9 cellular contexts compared by ENCODE assay signal in genomic region chr3:21662403-21662802, GRCh38.
"Had no signal": no experiment of that assay in that cellular context is flagged by ENCODE, and none has a peak within 500 bp of the region (broad histone marks: within the 10 kb centered on the region; RNA-seq: fewer than 3 reads in every experiment).

No MANE protein-coding gene starts in this region.

- H3K36me3 ChIP-seq: HAP-1 had no signal

- H3K4me1 ChIP-seq: HAP-1 had no signal

- H3K27ac ChIP-seq: GM23248 had no signal

- ATAC-seq: GM23338, HCT116 had no signal

- H3K9me3 ChIP-seq: HAP-1 had no signal

- H3K9ac ChIP-seq: GM23248 had no signal

- H3K4me3 ChIP-seq: GM23248, GM23338, HAP-1 had no signal

- H3K4me2 ChIP-seq: GM23338 had no signal

- DNase-seq: GM23248, GOT3, H7, H9, HCEC 1CT, HFFc6 had no signal

- H2AFZ ChIP-seq: GM23248, GM23338 had no signal
